In genomic region chr21:46667735-46668380, GRCh38 we compare ENCODE assay signal across 1 cellular context.
TF ChIP-seq lines count a peak whose summit lies in the region.

No MANE protein-coding gene starts in this region.

TF ChIP-seq in HepG2, 621 proteins besides CTCF, POLR2A, EP300 and RAD21 (continued from another document and continues in another):
- TF ChIP-seq, protein P1, sequence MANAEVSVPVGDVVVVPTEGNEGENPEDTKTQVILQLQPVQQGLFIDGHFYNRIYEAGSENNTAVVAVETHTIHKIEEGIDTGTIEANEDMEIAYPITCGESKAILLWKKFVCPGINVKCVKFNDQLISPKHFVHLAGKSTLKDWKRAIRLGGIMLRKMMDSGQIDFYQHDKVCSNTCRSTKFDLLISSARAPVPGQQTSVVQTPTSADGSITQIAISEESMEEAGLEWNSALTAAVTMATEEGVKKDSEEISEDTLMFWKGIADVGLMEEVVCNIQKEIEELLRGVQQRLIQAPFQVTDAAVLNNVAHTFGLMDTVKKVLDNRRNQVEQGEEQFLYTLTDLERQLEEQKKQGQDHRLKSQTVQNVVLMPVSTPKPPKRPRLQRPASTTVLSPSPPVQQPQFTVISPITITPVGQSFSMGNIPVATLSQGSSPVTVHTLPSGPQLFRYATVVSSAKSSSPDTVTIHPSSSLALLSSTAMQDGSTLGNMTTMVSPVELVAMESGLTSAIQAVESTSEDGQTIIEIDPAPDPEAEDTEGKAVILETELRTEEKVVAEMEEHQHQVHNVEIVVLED (CRISPR knock-in tag; IDR thresholded peaks at IDR 0.05; ENCODE audit: borderline replicate concordance) = peak; percentile 37; the same call in 1 of the 2 replicates
- 0 out of 2 replicates have a peak, but pooled peaks have one; percentile 45 for TF ChIP-seq ZNF773 (CRISPR knock-in tag; IDR thresholded peaks at IDR 0.05; ENCODE audit: borderline replicate concordance)
- TF ChIP-seq CBFB (CRISPR knock-in tag; IDR thresholded peaks at IDR 0.05) = 0 out of 2 replicates have a peak, but pooled peaks have one; percentile 27
- no peak for TF ChIP-seq ZNF543 (CRISPR knock-in tag; IDR thresholded peaks at IDR 0.05)
- TF ChIP-seq FOXJ3 (CRISPR knock-in tag; IDR thresholded peaks at IDR 0.05; ENCODE audit: borderline replicate concordance) = no peak
- peak; percentile 38 for TF ChIP-seq HDAC2 (CRISPR knock-in tag; IDR thresholded peaks at IDR 0.05)
- no peak for TF ChIP-seq THAP9 (CRISPR knock-in tag; IDR thresholded peaks at IDR 0.05; ENCODE audit: borderline replicate concordance)
- TF ChIP-seq ZNF512B (CRISPR knock-in tag; IDR thresholded peaks at IDR 0.05; ENCODE audit: borderline replicate concordance) = no peak
- no peak for TF ChIP-seq GLI4 (CRISPR knock-in tag; IDR thresholded peaks at IDR 0.05; ENCODE audit: borderline replicate concordance)
- TF ChIP-seq ARID5B (CRISPR knock-in tag; IDR thresholded peaks at IDR 0.05) = no peak
- no peak for TF ChIP-seq U2AF1 (optimal IDR thresholded peaks at IDR 0.05; ENCODE audit: low read depth, low read length)
- TF ChIP-seq, protein P2, sequence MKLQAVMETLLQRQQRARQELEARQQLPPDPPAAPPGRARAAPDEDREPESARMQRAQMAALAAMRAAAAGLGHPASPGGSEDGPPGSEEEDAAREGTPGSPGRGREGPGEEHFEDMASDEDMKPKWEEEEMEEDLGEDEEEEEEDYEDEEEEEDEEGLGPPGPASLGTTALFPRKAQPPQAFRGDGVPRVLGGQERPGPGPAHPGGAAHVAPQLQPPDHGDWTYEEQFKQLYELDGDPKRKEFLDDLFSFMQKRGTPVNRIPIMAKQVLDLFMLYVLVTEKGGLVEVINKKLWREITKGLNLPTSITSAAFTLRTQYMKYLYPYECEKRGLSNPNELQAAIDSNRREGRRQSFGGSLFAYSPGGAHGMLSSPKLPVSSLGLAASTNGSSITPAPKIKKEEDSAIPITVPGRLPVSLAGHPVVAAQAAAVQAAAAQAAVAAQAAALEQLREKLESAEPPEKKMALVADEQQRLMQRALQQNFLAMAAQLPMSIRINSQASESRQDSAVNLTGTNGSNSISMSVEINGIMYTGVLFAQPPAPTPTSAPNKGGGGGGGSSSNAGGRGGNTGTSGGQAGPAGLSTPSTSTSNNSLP (IDR thresholded peaks at IDR 0.05; ENCODE audit: low read depth, low read length) = no peak
- no peak for TF ChIP-seq ZMAT5 (CRISPR knock-in tag; IDR thresholded peaks at IDR 0.05; ENCODE audit: borderline replicate concordance, low read depth)
- peak; percentile 71; the same call in 1 of the 2 replicates for TF ChIP-seq ZNF839 (CRISPR knock-in tag; IDR thresholded peaks at IDR 0.05; ENCODE audit: borderline replicate concordance)
- peak; percentile 68; the same call in 1 of the 2 replicates for TF ChIP-seq NRL (CRISPR knock-in tag; IDR thresholded peaks at IDR 0.05; ENCODE audit: borderline replicate concordance)
- peak; percentile 34; the same call in 1 of the 2 replicates for TF ChIP-seq NR0B2 (CRISPR knock-in tag; IDR thresholded peaks at IDR 0.05)
- TF ChIP-seq ZNF766 (CRISPR knock-in tag; IDR thresholded peaks at IDR 0.05; ENCODE audit: borderline replicate concordance) = peak; percentile 23; the same call in 1 of the 2 replicates
- TF ChIP-seq MAF1 (CRISPR knock-in tag; IDR thresholded peaks at IDR 0.05; ENCODE audit: borderline replicate concordance) = peak; percentile 49; the same call in 1 of the 2 replicates
- TF ChIP-seq, protein P3, sequence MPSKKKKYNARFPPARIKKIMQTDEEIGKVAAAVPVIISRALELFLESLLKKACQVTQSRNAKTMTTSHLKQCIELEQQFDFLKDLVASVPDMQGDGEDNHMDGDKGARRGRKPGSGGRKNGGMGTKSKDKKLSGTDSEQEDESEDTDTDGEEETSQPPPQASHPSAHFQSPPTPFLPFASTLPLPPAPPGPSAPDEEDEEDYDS (CRISPR knock-in tag; IDR thresholded peaks at IDR 0.05) = 0 out of 2 replicates have a peak, but pooled peaks have one; percentile 19
- peak; percentile 55; the same call in 1 of the 2 replicates for TF ChIP-seq BORCS8-MEF2B (CRISPR knock-in tag; IDR thresholded peaks at IDR 0.05)
- peak; percentile 58; the same call in 1 of the 2 replicates for TF ChIP-seq ZGPAT (CRISPR knock-in tag; IDR thresholded peaks at IDR 0.05)
- TF ChIP-seq, protein P4, sequence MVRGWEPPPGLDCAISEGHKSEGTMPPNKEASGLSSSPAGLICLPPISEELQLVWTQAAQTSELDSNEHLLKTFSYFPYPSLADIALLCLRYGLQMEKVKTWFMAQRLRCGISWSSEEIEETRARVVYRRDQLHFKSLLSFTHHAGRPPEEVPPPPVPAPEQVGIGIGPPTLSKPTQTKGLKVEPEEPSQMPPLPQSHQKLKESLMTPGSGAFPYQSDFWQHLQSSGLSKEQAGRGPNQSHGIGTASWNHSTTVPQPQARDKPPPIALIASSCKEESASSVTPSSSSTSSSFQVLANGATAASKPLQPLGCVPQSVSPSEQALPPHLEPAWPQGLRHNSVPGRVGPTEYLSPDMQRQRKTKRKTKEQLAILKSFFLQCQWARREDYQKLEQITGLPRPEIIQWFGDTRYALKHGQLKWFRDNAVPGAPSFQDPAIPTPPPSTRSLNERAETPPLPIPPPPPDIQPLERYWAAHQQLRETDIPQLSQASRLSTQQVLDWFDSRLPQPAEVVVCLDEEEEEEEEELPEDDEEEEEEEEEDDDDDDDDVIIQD (CRISPR knock-in tag; IDR thresholded peaks at IDR 0.05; ENCODE audit: low read depth) = no peak
- TF ChIP-seq GFI1 (CRISPR knock-in tag; IDR thresholded peaks at IDR 0.05; ENCODE audit: borderline replicate concordance) = no peak
- TF ChIP-seq PHF5A (CRISPR knock-in tag; IDR thresholded peaks at IDR 0.05; ENCODE audit: low read depth, unreplicated experiment) = no peak
- TF ChIP-seq ZNF430 (CRISPR knock-in tag; IDR thresholded peaks at IDR 0.05) = peak; percentile 70; the same call in 1 of the 2 replicates
- TF ChIP-seq ZNF703 (CRISPR knock-in tag; IDR thresholded peaks at IDR 0.05; ENCODE audit: borderline replicate concordance) = peak; percentile 63; the same call in 1 of the 2 replicates
- TF ChIP-seq ZNF607 (CRISPR knock-in tag; IDR thresholded peaks at IDR 0.05; ENCODE audit: borderline replicate concordance) = peak; percentile 52; the same call in 1 of the 2 replicates
- peak; percentile 52; the same call in 1 of the 2 replicates for TF ChIP-seq TARDBP (CRISPR knock-in tag; IDR thresholded peaks at IDR 0.05)
- TF ChIP-seq IKZF5 (CRISPR knock-in tag; IDR thresholded peaks at IDR 0.05) = peak; percentile 3; the same call in 1 of the 2 replicates
- peak; percentile 81; the same call in 1 of the 2 replicates for TF ChIP-seq TERF1 (CRISPR knock-in tag; IDR thresholded peaks at IDR 0.05)
- TF ChIP-seq, protein P5, sequence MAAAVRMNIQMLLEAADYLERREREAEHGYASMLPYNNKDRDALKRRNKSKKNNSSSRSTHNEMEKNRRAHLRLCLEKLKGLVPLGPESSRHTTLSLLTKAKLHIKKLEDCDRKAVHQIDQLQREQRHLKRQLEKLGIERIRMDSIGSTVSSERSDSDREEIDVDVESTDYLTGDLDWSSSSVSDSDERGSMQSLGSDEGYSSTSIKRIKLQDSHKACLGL (CRISPR knock-in tag; IDR thresholded peaks at IDR 0.05) = peak; percentile 60; the same call in 1 of the 2 replicates
- TF ChIP-seq ZFP90 (CRISPR knock-in tag; IDR thresholded peaks at IDR 0.05; ENCODE audit: borderline replicate concordance) = 0 out of 2 replicates have a peak, but pooled peaks have one; percentile 18
